1 cellular context compared by ENCODE assay signal in the genomic region with DNA sequence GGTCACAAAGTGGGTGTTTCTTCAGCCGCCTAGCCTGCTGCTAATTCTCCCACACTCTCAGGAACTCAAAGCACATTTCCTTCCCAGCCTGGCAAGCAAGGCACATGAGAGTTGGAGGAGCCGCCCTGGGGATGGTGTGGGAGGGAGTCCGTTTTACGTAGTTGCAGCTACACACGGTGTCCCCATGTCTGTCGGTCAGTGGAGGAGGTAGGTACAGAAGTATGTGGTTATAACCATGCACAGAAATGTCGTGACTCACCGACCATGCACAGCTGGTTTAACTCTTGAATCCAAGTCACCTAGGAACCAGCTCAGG.
TF ChIP-seq lines count a peak whose summit lies in the region.

No MANE protein-coding gene starts in this region.

TF ChIP-seq in HCT116, 20 proteins besides CTCF, POLR2A, EP300 and RAD21 (continued from another document):
- TF ChIP-seq, protein P1, sequence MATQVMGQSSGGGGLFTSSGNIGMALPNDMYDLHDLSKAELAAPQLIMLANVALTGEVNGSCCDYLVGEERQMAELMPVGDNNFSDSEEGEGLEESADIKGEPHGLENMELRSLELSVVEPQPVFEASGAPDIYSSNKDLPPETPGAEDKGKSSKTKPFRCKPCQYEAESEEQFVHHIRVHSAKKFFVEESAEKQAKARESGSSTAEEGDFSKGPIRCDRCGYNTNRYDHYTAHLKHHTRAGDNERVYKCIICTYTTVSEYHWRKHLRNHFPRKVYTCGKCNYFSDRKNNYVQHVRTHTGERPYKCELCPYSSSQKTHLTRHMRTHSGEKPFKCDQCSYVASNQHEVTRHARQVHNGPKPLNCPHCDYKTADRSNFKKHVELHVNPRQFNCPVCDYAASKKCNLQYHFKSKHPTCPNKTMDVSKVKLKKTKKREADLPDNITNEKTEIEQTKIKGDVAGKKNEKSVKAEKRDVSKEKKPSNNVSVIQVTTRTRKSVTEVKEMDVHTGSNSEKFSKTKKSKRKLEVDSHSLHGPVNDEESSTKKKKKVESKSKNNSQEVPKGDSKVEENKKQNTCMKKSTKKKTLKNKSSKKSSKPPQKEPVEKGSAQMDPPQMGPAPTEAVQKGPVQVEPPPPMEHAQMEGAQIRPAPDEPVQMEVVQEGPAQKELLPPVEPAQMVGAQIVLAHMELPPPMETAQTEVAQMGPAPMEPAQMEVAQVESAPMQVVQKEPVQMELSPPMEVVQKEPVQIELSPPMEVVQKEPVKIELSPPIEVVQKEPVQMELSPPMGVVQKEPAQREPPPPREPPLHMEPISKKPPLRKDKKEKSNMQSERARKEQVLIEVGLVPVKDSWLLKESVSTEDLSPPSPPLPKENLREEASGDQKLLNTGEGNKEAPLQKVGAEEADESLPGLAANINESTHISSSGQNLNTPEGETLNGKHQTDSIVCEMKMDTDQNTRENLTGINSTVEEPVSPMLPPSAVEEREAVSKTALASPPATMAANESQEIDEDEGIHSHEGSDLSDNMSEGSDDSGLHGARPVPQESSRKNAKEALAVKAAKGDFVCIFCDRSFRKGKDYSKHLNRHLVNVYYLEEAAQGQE (IDR thresholded peaks at IDR 0.05; ENCODE audit: low read depth), result no peak
- TF ChIP-seq FOSL1 (IDR thresholded peaks at IDR 0.05; ENCODE audit: low read depth) (peak; percentile 69), POLR2AphosphoS5 (IDR thresholded peaks at IDR 0.05; ENCODE audit: low read depth, low read length) (peak; percentile 73), TCF7L2 (IDR thresholded peaks at IDR 0.05; ENCODE audit: borderline replicate concordance, extremely low read depth, insufficient read depth, insufficient read length) (peak; percentile 79), SIN3A (IDR thresholded peaks at IDR 0.05; ENCODE audit: low read depth) (peak; percentile 87), CEBPB (IDR thresholded peaks at IDR 0.05; ENCODE audit: low read depth) (no peak; the same call in 1 of the 2 replicates), JUND (IDR thresholded peaks at IDR 0.05) (peak; percentile 90), EGR1 (IDR thresholded peaks at IDR 0.05; ENCODE audit: low read depth) (peak; percentile 62), SP1 (IDR thresholded peaks at IDR 0.05; ENCODE audit: low read depth) (peak; percentile 85), MAX (IDR thresholded peaks at IDR 0.05) (peak; percentile 90)
- TF ChIP-seq, protein P2, sequence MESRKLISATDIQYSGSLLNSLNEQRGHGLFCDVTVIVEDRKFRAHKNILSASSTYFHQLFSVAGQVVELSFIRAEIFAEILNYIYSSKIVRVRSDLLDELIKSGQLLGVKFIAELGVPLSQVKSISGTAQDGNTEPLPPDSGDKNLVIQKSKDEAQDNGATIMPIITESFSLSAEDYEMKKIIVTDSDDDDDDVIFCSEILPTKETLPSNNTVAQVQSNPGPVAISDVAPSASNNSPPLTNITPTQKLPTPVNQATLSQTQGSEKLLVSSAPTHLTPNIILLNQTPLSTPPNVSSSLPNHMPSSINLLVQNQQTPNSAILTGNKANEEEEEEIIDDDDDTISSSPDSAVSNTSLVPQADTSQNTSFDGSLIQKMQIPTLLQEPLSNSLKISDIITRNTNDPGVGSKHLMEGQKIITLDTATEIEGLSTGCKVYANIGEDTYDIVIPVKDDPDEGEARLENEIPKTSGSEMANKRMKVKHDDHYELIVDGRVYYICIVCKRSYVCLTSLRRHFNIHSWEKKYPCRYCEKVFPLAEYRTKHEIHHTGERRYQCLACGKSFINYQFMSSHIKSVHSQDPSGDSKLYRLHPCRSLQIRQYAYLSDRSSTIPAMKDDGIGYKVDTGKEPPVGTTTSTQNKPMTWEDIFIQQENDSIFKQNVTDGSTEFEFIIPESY (IDR thresholded peaks at IDR 0.05; ENCODE audit: extremely low read depth, insufficient replicate concordance, low read length), result peak; percentile 6
